In genomic region chr19:782195-783043, GRCh38 we compare ENCODE assay signal across 13 cellular contexts. TPM values are rescaled to one million over a fixed set of nuclear protein-coding genes. Genes with fewer than 3 reads are reported as not detected.
DNase-seq lines count a peak whose midpoint lies in the region; TF ChIP-seq lines count a peak whose summit lies in the region.
"Had no signal": no experiment of that assay in that cellular context is flagged by ENCODE, and none has a peak within 500 bp of the region (broad histone marks: within the 10 kb centered on the region; RNA-seq: fewer than 3 reads in every experiment).

No MANE protein-coding gene starts in this region.

- H3K9me3 ChIP-seq in SJCRH30 (replicated peaks) = no peaks in the 10 kb centered on the region

- peak overlapping the region; percentile 70; the same call in 1 of the 2 replicates for H3K27ac ChIP-seq in SJCRH30

- DNase-seq in BJ (ENCODE audit: low read depth) (no peak), SJCRH30 (peak; percentile 54 to 66), fibroblast of pulmonary artery (ENCODE audit: low read depth) (peak; percentile 76), nephron progenitor cell (peak; percentile 44), MV-4-11 (lab: John Stamatoyannopoulos, UW) (no peak), NCI-H510A treated with DMSO at 0.1 percent for 48 hours (lab: John Stamatoyannopoulos, UW) (no peak), NCI-H187 treated with DMSO at 0.1 percent for 48 hours (lab: John Stamatoyannopoulos, UW) (no peak), middle frontal gyrus (ENCODE audit: extremely low spot score, low spot score) (no peak)
- DNase-seq: NCI-H187 had no signal

- peaks cover 5% of the 10 kb centered on the region; the same call in 1 of the 2 replicates for H3K4me1 ChIP-seq in SJCRH30

- H3K36me3 ChIP-seq in BJ (ENCODE audit: control insufficient read depth, insufficient read depth, low read length) = no peaks in the 10 kb centered on the region
- H3K36me3 ChIP-seq in SJCRH30 = no peaks in the 10 kb centered on the region

- peaks cover 8% of the 10 kb centered on the region for H3K27me3 Mint-ChIP-seq in nephron progenitor cell (ENCODE audit: low read depth, poor library complexity)

- H3K36me3 Mint-ChIP-seq in nephron progenitor cell (ENCODE audit: low read depth) = no peaks in the 10 kb centered on the region
- H3K36me3 Mint-ChIP-seq: CD14-positive monocyte; stimulated activated effector memory CD8-positive, alpha-beta T cell treated with anti-CD3 and anti-CD28 coated beads, Interleukin-12 subunit alpha, Interleukin-12 subunit beta, amount 100 ng/mL, for 72 hours had no signal

- no peak for TF ChIP-seq CTCF in BJ (IDR thresholded peaks at IDR 0.05; ENCODE audit: insufficient read depth, low read depth, low read length)
- no peak for TF ChIP-seq CTCF in fibroblast of pulmonary artery (IDR thresholded peaks at IDR 0.05; ENCODE audit: low read length, missing control alignments)
- TF ChIP-seq CTCF in nephron progenitor cell (IDR thresholded peaks at IDR 0.05) = no peak

- H3K4me3 ChIP-seq in BJ (ENCODE audit: low read depth, low read length) (peak overlapping the region; percentile 27), SJCRH30 (peak overlapping the region; percentile 50), fibroblast of pulmonary artery (replicated peaks; ENCODE audit: low read depth, low read length) (peak overlapping the region; percentile 24)

- H3K9me3 Mint-ChIP-seq in nephron progenitor cell = peaks cover 3% of the 10 kb centered on the region
- H3K9me3 Mint-ChIP-seq: stimulated activated effector memory CD8-positive, alpha-beta T cell treated with anti-CD3 and anti-CD28 coated beads, Interleukin-12 subunit alpha, Interleukin-12 subunit beta, amount 100 ng/mL, for 72 hours had no signal

- H3K27me3 ChIP-seq in BJ (ENCODE audit: control insufficient read depth, insufficient read depth, low read length) (no peaks in the 10 kb centered on the region), SJCRH30 (no peaks in the 10 kb centered on the region)

- peaks cover 33% of the 10 kb centered on the region for H3K4me1 Mint-ChIP-seq in nephron progenitor cell
- H3K4me1 Mint-ChIP-seq: stimulated activated effector memory CD8-positive, alpha-beta T cell treated with anti-CD3 and anti-CD28 coated beads, Interleukin-12 subunit alpha, Interleukin-12 subunit beta, amount 100 ng/mL, for 72 hours had no signal

- CTCF ChIA-PET in BJ (lab: Yijun Ruan, JAX) = interaction anchor here (2.2 kb wide), 1 partner anchor 10 kb away, joined by 7 read pairs; no protein-coding TSS in a partner anchor

- peak overlapping the region; percentile 68 for H3K27ac Mint-ChIP-seq in nephron progenitor cell
- H3K27ac Mint-ChIP-seq: stimulated activated effector memory CD8-positive, alpha-beta T cell treated with anti-CD3 and anti-CD28 coated beads, Interleukin-12 subunit alpha, Interleukin-12 subunit beta, amount 100 ng/mL, for 72 hours had no signal

- POLR2A ChIA-PET in BJ (lab: Charles Lee) = interaction anchor here (0.7 kb wide), 1 partner anchor 36 kb away, joined by 3 read pairs; no protein-coding TSS in a partner anchor

- peak overlapping the region; percentile 66 for H3K4me3 Mint-ChIP-seq in nephron progenitor cell
- H3K4me3 Mint-ChIP-seq: CD14-positive monocyte; stimulated activated effector memory CD8-positive, alpha-beta T cell treated with anti-CD3 and anti-CD28 coated beads, Interleukin-12 subunit alpha, Interleukin-12 subunit beta, amount 100 ng/mL, for 72 hours had no signal

RNA-seq across cellular contexts. Expression of gene PTBP1, which starts 14.8 kb away (rescaled TPM):
- 137 and 328 TPM in 2 replicates for polyA plus RNA-seq in BJ (2011; rRNA removed)
- 172 and 234 TPM in 2 replicates for polyA minus RNA-seq in BJ (2011; rRNA and poly(A)+ RNA removed)
- total RNA-seq in SJCRH30 (2014; rRNA removed; shearing (Covaris generic)) = 232 TPM in 2 replicates

RNA-seq across cellular contexts. Expression of gene MISP, which starts 31.5 kb away (rescaled TPM):
- polyA plus RNA-seq in BJ (2011; rRNA removed) = 0.05 and 0.06 TPM in 2 replicates
- 0.09 TPM in 1 of 2 replicates, not detected in the other for polyA minus RNA-seq in BJ (2011; rRNA and poly(A)+ RNA removed)
- total RNA-seq in SJCRH30 (2014; rRNA removed; shearing (Covaris generic)) = 0.18 and 0.41 TPM in 2 replicates
- total RNA-seq: activated CD8-positive, alpha-beta memory T cell treated with anti-CD3 and anti-CD28 coated beads for 36 hours; mononuclear cell had no signal
- polyA plus RNA-seq: CD14-positive monocyte had no signal

RNA-seq across cellular contexts. Expression of gene PLPPR3, which starts 39.3 kb away (rescaled TPM):
- polyA plus RNA-seq in BJ (2011; rRNA removed) = 0.56 and 1.1 TPM in 2 replicates
- polyA minus RNA-seq in BJ (2011; rRNA and poly(A)+ RNA removed) = 0.77 and 1.2 TPM in 2 replicates
- not detected in 2 replicates for total RNA-seq in SJCRH30 (2014; rRNA removed; shearing (Covaris generic))
- total RNA-seq: activated CD8-positive, alpha-beta memory T cell treated with anti-CD3 and anti-CD28 coated beads for 36 hours; mononuclear cell had no signal
- polyA plus RNA-seq: CD14-positive monocyte had no signal

RNA-seq across cellular contexts. Expression of gene AZU1, which starts 45.2 kb away (rescaled TPM):
- polyA plus RNA-seq in BJ (2011; rRNA removed) = 0.07 TPM in 1 of 2 replicates, not detected in the other
- not detected in 2 replicates for polyA minus RNA-seq in BJ (2011; rRNA and poly(A)+ RNA removed)
- total RNA-seq in SJCRH30 (2014; rRNA removed; shearing (Covaris generic)) = not detected in 2 replicates
- total RNA-seq: activated CD8-positive, alpha-beta memory T cell treated with anti-CD3 and anti-CD28 coated beads for 36 hours had no signal

RNA-seq across cellular contexts. Expression of gene PRTN3, which starts 58.4 kb away (rescaled TPM):
- polyA plus RNA-seq in BJ (2011; rRNA removed) = not detected in 2 replicates
- not detected in 2 replicates for polyA minus RNA-seq in BJ (2011; rRNA and poly(A)+ RNA removed)
- not detected in 2 replicates for total RNA-seq in SJCRH30 (2014; rRNA removed; shearing (Covaris generic))
- total RNA-seq: activated CD8-positive, alpha-beta memory T cell treated with anti-CD3 and anti-CD28 coated beads for 36 hours had no signal
- polyA plus RNA-seq: CD14-positive monocyte had no signal

Comparison
In these comparisons a context has a peak if more than half of its experiments do, and no peak if none do; other contexts are left out.
1. DNase-seq: peak in SJCRH30 (2 of 2), fibroblast of pulmonary artery (single experiment) and nephron progenitor cell (single experiment); none in BJ (single experiment), MV-4-11 (single experiment), NCI-H510A treated with DMSO at 0.1 percent for 48 hours (single experiment), NCI-H187 treated with DMSO at 0.1 percent for 48 hours (single experiment) and middle frontal gyrus (single experiment).
2. Peak in every context shown above with its lines, with median percentiles within 50 percentile points of each other: H3K4me3 ChIP-seq.